8 cellular contexts compared by ENCODE assay signal in genomic region chr2:112584134-112584890, GRCh38. TPM values are rescaled to one million over a fixed set of nuclear protein-coding genes. Genes with fewer than 3 reads are reported as not detected.
A peak's percentile ranks its signal among the peaks of the same experiment; 100 is the strongest.
DNase-seq lines count a peak whose midpoint lies in the region; ATAC-seq, FAIRE-seq and TF ChIP-seq lines count a peak whose summit lies in the region.

CHCHD5 (plus strand) TSS chr2:112584609; CDS start chr2:112584648, 39 bp downstream.

- peak; percentile 88 to 95 for TF ChIP-seq POLR2A in HepG2 (IDR thresholded peaks at IDR 0.05; ENCODE audit: insufficient read depth in 1 of 2, low read depth in 2 of 2, low read length in 2 of 2)

- TF ChIP-seq EP300 in HepG2 (IDR thresholded peaks at IDR 0.05; ENCODE audit: low read depth in 2 of 2, low read length in 2 of 2) (peak in 1 of 2 experiments; percentile 58; a peak in 3 of 4 replicates), HepG2 (CRISPR knock-in tag; IDR thresholded peaks at IDR 0.05; ENCODE audit: borderline replicate concordance) (no peak)

- TF ChIP-seq RAD21 in HepG2 (CRISPR knock-in tag; IDR thresholded peaks at IDR 0.05), result no peak; the same call in 1 of the 2 replicates

- peak within 1 kb of the TSS; percentile 97 for H3K9ac ChIP-seq in HepG2 (ENCODE audit: insufficient read depth, low read depth, low read length)

- BruUV-seq in HepG2 (replicated peaks; lab: Mats Ljungman, UMichigan), result no TSS peak

- in situ Hi-C loops in HepG2 (cut with HindIII; ENCODE audit: extremely low pct_ligation_motif_present, low pct_unique_long_range_greater_than_20kb), result loop anchor here (5.0 kb wide), 1 partner anchor 102 kb away; the partner anchor contains the start of gene TTL

- peak within 1 kb of the TSS; percentile 97 for H3K27ac ChIP-seq in HepG2 (ENCODE audit: extremely low read length, insufficient read depth, low read length)

- ATAC-seq in GM19372 (IDR thresholded peaks at IDR 0.05; ENCODE audit: low read depth, unreplicated experiment) (peak; percentile 87), HG03521 (IDR thresholded peaks at IDR 0.05; ENCODE audit: unreplicated experiment) (peak; percentile 85), HepG2 (peak; percentile 89)

- peaks cover 10% of the 10 kb centered on the region for H3K79me2 ChIP-seq in HepG2 (ENCODE audit: insufficient read depth, low read length)

- FAIRE-seq in HepG2 (lab: Jason Lieb, UNC), result peak; percentile 91

- peak within 1 kb of the TSS; percentile 91 for H3K4me2 ChIP-seq in HepG2 (ENCODE audit: low read depth, low read length)

- DNase-seq in C1 segment of cervical spinal cord (lab: John Stamatoyannopoulos, UW), result peak; percentile 56 to 98 (median 90)
- DNase-seq in NCI-H774 (lab: John Stamatoyannopoulos, UW), result peak; percentile 89
- peak; percentile 90 to 93 for DNase-seq in activated CD4-positive, alpha-beta T cell treated with anti-CD3 and anti-CD28 coated beads, Interleukin-2, amount 50 U/mL, for 48 hours
- DNase-seq in dermis blood vessel endothelial cell, result peak; percentile 97
- DNase-seq in HepG2 (ENCODE audit: low spot score), result peak; percentile 98
- DNase-seq in stimulated activated CD4-positive, alpha-beta T cell treated with anti-CD3 and anti-CD28 coated beads, Interleukin-2, amount 100 ng/mL, for 48 hours, result peak; percentile 83 to 85

- WGBS in HepG2 (ENCODE audit: low lambda C conversion rate), result 2% methylated on average over 53 of the region's 54 CpGs

- H3K27me3 ChIP-seq in HepG2 (ENCODE audit: control insufficient read depth in 1 of 2, insufficient read depth in 2 of 2, low read length in 2 of 2), result peaks cover 0 to 4% of the 10 kb centered on the region in 2 experiments; a peak in 1 of 5 replicates

- H3K36me3 ChIP-seq in HepG2 (replicated peaks in 1 of 2; ENCODE audit: control insufficient read depth in 1 of 2, insufficient read depth in 2 of 2, low read length in 2 of 2), result peaks cover 9 to 15% of the 10 kb centered on the region in 2 experiments; a peak in 4 of 5 replicates

- no peaks in the 10 kb centered on the region for H4K20me1 ChIP-seq in HepG2 (ENCODE audit: insufficient read depth, low read length)

- intact Hi-C loops in HepG2 (cut with micrococcal nuclease; ENCODE audit: unreplicated experiment), result loop anchor here (1.0 to 10.0 kb wide), 3 partner anchors 42 to 330 kb away; partner anchors contain the start of genes POLR1B and ZC3H8

- no peaks in the 10 kb centered on the region for H3K9me3 ChIP-seq in HepG2 (ENCODE audit: low read length)

- H3K4me1 ChIP-seq in HepG2 (ENCODE audit: insufficient read depth, low read length), result peaks cover 40% of the 10 kb centered on the region

- H2AFZ ChIP-seq in HepG2 (ENCODE audit: low read length), result peak within 1 kb of the TSS; percentile 33

- POLR2A ChIA-PET in HepG2 (lab: Yijun Ruan, JAX), result interaction anchor here (0.5 to 3.3 kb wide), 20 partner anchors 10 to 702 kb away, joined by 3 to 35 read pairs (median 4); partner anchors contain the start of gene SLC20A1

- H3K4me3 ChIP-seq in HepG2 (replicated peaks in 1 of 3; ENCODE audit: insufficient read depth in 1 of 3, low read depth in 2 of 3, low read length in 3 of 3), result peak within 1 kb of the TSS; percentile 76 to 95 (median 87)

- TF ChIP-seq CTCF in HepG2 (CRISPR knock-in tag; IDR thresholded peaks at IDR 0.05), result peak; percentile 60

- CTCF ChIA-PET in HepG2 (lab: Yijun Ruan, JAX; ENCODE audit: low intra/inter-chr PET ratio, low total read pairs), result interaction anchor here (1.2 to 1.9 kb wide), 2 partner anchors 102 to 104 kb away, joined by 3 to 5 read pairs; partner anchors contain the start of gene TTL

TF ChIP-seq in HepG2, 621 proteins besides CTCF, POLR2A, EP300 and RAD21 (continues in another document):
- TF ChIP-seq ZNF143 (CRISPR knock-in tag; IDR thresholded peaks at IDR 0.05), result peak; percentile 73
- no peak for TF ChIP-seq ZNF367 (CRISPR knock-in tag; IDR thresholded peaks at IDR 0.05; ENCODE audit: borderline replicate concordance)
- no peak for TF ChIP-seq ZNF484 (CRISPR knock-in tag; IDR thresholded peaks at IDR 0.05; ENCODE audit: borderline replicate concordance, low read depth)
- peak; percentile 96 for TF ChIP-seq HDAC1 (CRISPR knock-in tag; IDR thresholded peaks at IDR 0.05)
- TF ChIP-seq ZNF788 (CRISPR knock-in tag; IDR thresholded peaks at IDR 0.05; ENCODE audit: borderline replicate concordance), result peak; percentile 82
- TF ChIP-seq PHF20 (CRISPR knock-in tag; IDR thresholded peaks at IDR 0.05), result peak; percentile 97
- no peak; the same call in 1 of the 2 replicates for TF ChIP-seq KLF6 (CRISPR knock-in tag; IDR thresholded peaks at IDR 0.05)
- peak; percentile 99 for TF ChIP-seq KAT8 (CRISPR knock-in tag; IDR thresholded peaks at IDR 0.05)
- TF ChIP-seq PHB2 (IDR thresholded peaks at IDR 0.05; ENCODE audit: partially characterized antibody), result no peak
- TF ChIP-seq NR0B2 (CRISPR knock-in tag; IDR thresholded peaks at IDR 0.05), result no peak; the same call in 1 of the 2 replicates
- peak; percentile 93 for TF ChIP-seq NR2C2 (CRISPR knock-in tag; IDR thresholded peaks at IDR 0.05; ENCODE audit: borderline replicate concordance)
- peak; percentile 94; the same call in 1 of the 2 replicates for TF ChIP-seq MTF2 (CRISPR knock-in tag; IDR thresholded peaks at IDR 0.05; ENCODE audit: borderline replicate concordance)
- TF ChIP-seq GATAD1 (CRISPR knock-in tag; IDR thresholded peaks at IDR 0.05), result peak; percentile 91
- TF ChIP-seq ZBTB38 (CRISPR knock-in tag; IDR thresholded peaks at IDR 0.05), result peak; percentile 51; the same call in 1 of the 2 replicates
- TF ChIP-seq ZNF33A (CRISPR knock-in tag; IDR thresholded peaks at IDR 0.05; ENCODE audit: borderline replicate concordance), result peak; percentile 78; the same call in 1 of the 2 replicates
- TF ChIP-seq ZNF616 (CRISPR knock-in tag; IDR thresholded peaks at IDR 0.05; ENCODE audit: low read depth), result no peak; the same call in 1 of the 2 replicates
- peak; percentile 87 for TF ChIP-seq GMEB1 (CRISPR knock-in tag; IDR thresholded peaks at IDR 0.05; ENCODE audit: borderline replicate concordance)
- no peak for TF ChIP-seq ZEB1 (IDR thresholded peaks at IDR 0.05; ENCODE audit: insufficient replicate concordance, low read depth)
- peak; percentile 90 for TF ChIP-seq ZNF607 (CRISPR knock-in tag; IDR thresholded peaks at IDR 0.05; ENCODE audit: borderline replicate concordance)
- peak; percentile 85; the same call in 1 of the 2 replicates for TF ChIP-seq PCBP1 (IDR thresholded peaks at IDR 0.05; ENCODE audit: borderline replicate concordance, low read depth, low read length)
- TF ChIP-seq CREB3 (CRISPR knock-in tag; IDR thresholded peaks at IDR 0.05), result peak; percentile 57; the same call in 1 of the 2 replicates
- peak; percentile 66 for TF ChIP-seq GATAD2A (CRISPR knock-in tag; IDR thresholded peaks at IDR 0.05)

RNA-seq across cellular contexts. Expression of gene CHCHD5, which starts in this region (rescaled TPM):
- 3.4 and 5.6 TPM in 2 replicates for total RNA-seq in dermis blood vessel endothelial cell
- 22.8 and 23.9 TPM in 2 replicates for total RNA-seq in HepG2 (2016; rRNA removed; fragmentation: Illumina TruSeq; extraction: Trizol)
- total RNA-seq in HepG2 (2016; cell fraction: cytosol; rRNA removed; fragmentation: Illumina TruSeq; extraction: Trizol; ENCODE audit: low read depth), result 27.4 and 35.9 TPM in 2 replicates
- 21.3 and 24.7 TPM in 2 replicates for total RNA-seq in HepG2 (2016; cell fraction: insoluble cytoplasmic fraction; rRNA removed; fragmentation: Illumina TruSeq; extraction: Trizol)
- total RNA-seq in HepG2 (2016; cell fraction: membrane; rRNA removed; fragmentation: Illumina TruSeq; extraction: Trizol), result 27.3 and 31.8 TPM in 2 replicates
- total RNA-seq in HepG2 (2016; cell fraction: nucleus; rRNA removed; fragmentation: Illumina TruSeq; extraction: Trizol), result 13.0 and 14.1 TPM in 2 replicates
- polyA plus RNA-seq in HepG2 (2011; rRNA removed), result 19.0 and 22.7 TPM in 2 replicates
- 20.8 and 43.9 TPM in 2 replicates for polyA plus RNA-seq in HepG2 (2011; cell fraction: cytosol; rRNA removed)
- polyA plus RNA-seq in HepG2 (2011; cell fraction: nucleus; rRNA removed), result 36.4 and 41.5 TPM in 2 replicates
- polyA plus RNA-seq in HepG2 (2012), result 27.5 and 32.7 TPM in 2 replicates
- 44.4 and 53.5 TPM in 2 replicates for polyA plus RNA-seq in HepG2 (2016; cell fraction: cytosol; fragmentation: Illumina TruSeq; extraction: Trizol; ENCODE audit: low read depth)
- polyA plus RNA-seq in HepG2 (2016; cell fraction: insoluble cytoplasmic fraction; fragmentation: Illumina TruSeq; extraction: Trizol; ENCODE audit: low read depth), result 36.8 and 37.7 TPM in 2 replicates
- 42.6 and 49.8 TPM in 2 replicates for polyA plus RNA-seq in HepG2 (2016; cell fraction: membrane; fragmentation: Illumina TruSeq; extraction: Trizol; ENCODE audit: low read depth)
- 30.3 TPM in 2 replicates for polyA plus RNA-seq in HepG2 (2016; cell fraction: nucleus; fragmentation: Illumina TruSeq; extraction: Trizol; ENCODE audit: insufficient read depth, low read depth)
- 8.7 and 43.9 TPM in 2 replicates for polyA minus RNA-seq in HepG2 (2011; rRNA and poly(A)+ RNA removed; ENCODE audit: low replicate concordance)
- polyA minus RNA-seq in HepG2 (2011; cell fraction: cytosol; rRNA and poly(A)+ RNA removed), result 12.2 and 12.4 TPM in 2 replicates
- 10.4 and 12.4 TPM in 2 replicates for polyA minus RNA-seq in HepG2 (2011; cell fraction: nucleus; rRNA and poly(A)+ RNA removed)

Comparison
In these comparisons a context has a peak if more than half of its experiments do, and no peak if none do; other contexts are left out.
1. Peak in every context shown above with its lines: DNase-seq, ATAC-seq, H3K4me3 ChIP-seq and H3K27ac ChIP-seq.